ENCODE assay signal across 10 cellular contexts in the genomic region with DNA sequence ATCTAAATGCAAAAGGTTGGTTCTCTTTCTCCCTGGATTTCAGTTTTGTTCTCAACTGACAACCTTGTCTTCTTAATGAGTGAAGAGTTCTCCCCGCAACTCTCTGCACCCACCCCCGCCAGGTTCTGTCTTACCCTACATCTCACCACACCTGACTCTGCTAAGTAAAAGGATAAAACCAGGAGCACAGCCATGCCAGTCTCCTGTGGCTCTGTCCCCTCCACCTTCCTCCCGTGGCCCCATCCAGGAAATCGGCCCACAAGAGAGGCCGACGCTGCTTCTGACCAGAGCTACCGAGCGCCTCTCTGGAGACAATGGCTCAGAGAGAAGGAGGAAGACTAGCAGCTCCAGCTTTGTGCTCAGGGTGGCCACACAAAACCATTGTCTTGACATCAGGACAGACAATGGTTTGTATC.
DNase-seq lines count a peak whose midpoint lies in the region; ATAC-seq and TF ChIP-seq lines count a peak whose summit lies in the region.
"Had no signal": no experiment of that assay in that cellular context is flagged by ENCODE, and none has a peak within 500 bp of the region (broad histone marks: within the 10 kb centered on the region; RNA-seq: fewer than 3 reads in every experiment).

No MANE protein-coding gene starts in this region.

- H3K27ac Mint-ChIP-seq in naive B cell, result peak overlapping the region in 4 of 6 donors; percentile 77 to 95 (median 84)

- no peaks in the 10 kb centered on the region for H3K27me3 ChIP-seq in BE2C
- H3K27me3 ChIP-seq in endocrine pancreas (ENCODE audit: control insufficient read depth, insufficient read depth, low read length), result no peaks in the 10 kb centered on the region

- peak overlapping the region; percentile 12 to 95 (median 86) for H3K4me3 Mint-ChIP-seq in naive B cell

- peak overlapping the region; percentile 63 for H3K4me3 ChIP-seq in BE2C (ENCODE audit: low read depth, low read length)
- no peak overlapping the region for H3K4me3 ChIP-seq in NB4 (ENCODE audit: low read depth, low read length)
- H3K4me3 ChIP-seq in endocrine pancreas (ENCODE audit: control insufficient read depth, insufficient read depth, low read length), result peak overlapping the region; percentile 6
- H3K4me3 ChIP-seq: mucosa of descending colon had no signal

- H3K36me3 ChIP-seq in BE2C (no peaks in the 10 kb centered on the region; the same call in 1 of the 2 replicates), endocrine pancreas (ENCODE audit: control insufficient read depth, insufficient read depth, low read length) (no peaks in the 10 kb centered on the region)

- in situ Hi-C loops in GM13977 (cut with MboI; ENCODE audit: low pct_unique_long_range_greater_than_20kb, low sequenced_read_pairs, unreplicated experiment), result no loop called here

- TF ChIP-seq POLR2A in NB4 (IDR thresholded peaks at IDR 0.05; ENCODE audit: extremely low read depth, insufficient read length), result no peak

- H3K4me1 Mint-ChIP-seq in naive B cell, result peaks cover 23 to 30% (median 24%) of the 10 kb centered on the region in 3 donors

- TF ChIP-seq CTCF in BE2C (IDR thresholded peaks at IDR 0.05; ENCODE audit: low read depth, low read length) (no peak), NB4 (IDR thresholded peaks at IDR 0.05; ENCODE audit: low read depth, low read length) (no peak), GM13977 (IDR thresholded peaks at IDR 0.05; ENCODE audit: extremely low read depth, insufficient read depth, missing control alignments) (no peak)

- H3K4me1 ChIP-seq in BE2C (peaks cover 36% of the 10 kb centered on the region), endocrine pancreas (ENCODE audit: control insufficient read depth, insufficient read depth, low read length) (peaks cover 6% of the 10 kb centered on the region)

- no peaks in the 10 kb centered on the region for H3K36me3 Mint-ChIP-seq in naive B cell

- no peaks in the 10 kb centered on the region for H3K9me3 Mint-ChIP-seq in naive B cell

- H3K27me3 Mint-ChIP-seq in naive B cell, result peaks cover 10 to 17% (median 14%) of the 10 kb centered on the region in 3 donors

- no peaks in the 10 kb centered on the region for H3K9me3 ChIP-seq in BE2C
- H3K9me3 ChIP-seq in endocrine pancreas (ENCODE audit: control insufficient read depth, low read length), result no peaks in the 10 kb centered on the region
- H3K9me3 ChIP-seq: mucosa of descending colon had no signal

- DNase-seq in BE2C (no peak), NB4 (ENCODE audit: low read depth) (peak; percentile 30), naive B cell (no peak), AG08396 (ENCODE audit: low spot score) (no peak), GM13977 (ENCODE audit: low spot score) (no peak)
- DNase-seq: NCI-H524 treated with DMSO at 0.1 percent for 48 hours had no signal

- ATAC-seq in naive B cell (ENCODE audit: low read depth in 2 of 2) (no peak), HG03095 (IDR thresholded peaks at IDR 0.05; ENCODE audit: unreplicated experiment) (no peak), HG03571 (IDR thresholded peaks at IDR 0.05; ENCODE audit: unreplicated experiment) (no peak)

- H3K9ac ChIP-seq in endocrine pancreas (ENCODE audit: control insufficient read depth, insufficient read depth, low read length), result peak overlapping the region; percentile 2
